In the genomic region with DNA sequence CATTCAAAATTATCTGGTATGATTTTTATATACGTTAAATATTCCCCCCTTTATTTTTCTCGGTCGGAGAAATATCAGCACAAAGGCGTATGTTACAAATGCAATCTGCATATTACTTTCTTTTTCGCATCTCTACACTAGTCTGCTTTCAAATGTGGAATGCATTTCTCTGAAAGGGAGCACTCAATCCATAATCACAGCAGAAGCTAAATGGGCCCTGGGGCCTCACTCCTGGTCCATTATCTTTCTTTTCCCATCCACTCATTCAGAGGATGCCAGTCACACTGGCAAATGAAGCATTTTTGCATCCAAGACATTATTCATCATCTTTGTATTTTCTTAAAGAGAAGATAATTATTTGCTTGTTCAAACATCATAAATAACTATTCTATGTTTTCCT, we compare ENCODE assay signal across 24 cellular contexts.
"Had no signal": no experiment of that assay in that cellular context is flagged by ENCODE, and none has a peak within 500 bp of the region (broad histone marks: within the 10 kb centered on the region; RNA-seq: fewer than 3 reads in every experiment).

No MANE protein-coding gene starts in this region.

- H3K4me1 Mint-ChIP-seq: memory B cell; natural killer cell; neural crest cell; stimulated activated effector memory CD8-positive, alpha-beta T cell treated with anti-CD3 and anti-CD28 coated beads, Interleukin-12 subunit alpha, Interleukin-12 subunit beta, amount 100 ng/mL, for 72 hours had no signal

- H3K27ac Mint-ChIP-seq: memory B cell; natural killer cell; stimulated activated effector memory CD8-positive, alpha-beta T cell treated with anti-CD3 and anti-CD28 coated beads, Interleukin-12 subunit alpha, Interleukin-12 subunit beta, amount 100 ng/mL, for 72 hours had no signal

- ATAC-seq: gastroesophageal sphincter; heart left ventricle; left lobe of liver; natural killer cell; right cardiac atrium; stimulated activated effector memory CD8-positive, alpha-beta T cell treated with anti-CD3 and anti-CD28 coated beads, Interleukin-12 subunit alpha, Interleukin-12 subunit beta, amount 100 ng/mL, for 72 hours had no signal

- H3K4me1 ChIP-seq: gastroesophageal sphincter, heart left ventricle, parathyroid adenoma, prostate gland, sigmoid colon, stomach, thyroid gland, vagina had no signal

- H3K9me3 ChIP-seq: gastroesophageal sphincter, neutrophil, prostate gland, sigmoid colon, stomach, thyroid gland, vagina had no signal

- H3K27ac ChIP-seq: dorsolateral prefrontal cortex, gastroesophageal sphincter, heart left ventricle, hepatocyte, neutrophil, parathyroid adenoma, prostate gland, sigmoid colon, stomach, thyroid gland, vagina had no signal

- H3K4me3 Mint-ChIP-seq: memory B cell; natural killer cell; neural crest cell; stimulated activated effector memory CD8-positive, alpha-beta T cell treated with anti-CD3 and anti-CD28 coated beads, Interleukin-12 subunit alpha, Interleukin-12 subunit beta, amount 100 ng/mL, for 72 hours had no signal

- H3K9ac ChIP-seq: parathyroid adenoma had no signal

- H3K4me3 ChIP-seq: dorsolateral prefrontal cortex, gastroesophageal sphincter, heart left ventricle, hepatocyte, lung, prostate gland, sigmoid colon, stomach, thyroid gland, vagina had no signal

- H3K4me2 ChIP-seq: hepatocyte had no signal

- H3K9me3 Mint-ChIP-seq: memory B cell, neural crest cell had no signal

- H3K79me2 ChIP-seq: hepatocyte, parathyroid adenoma had no signal

- H3K27me3 ChIP-seq: gastroesophageal sphincter, heart left ventricle, hepatocyte, neutrophil, sigmoid colon, stomach, thyroid gland, vagina had no signal

- H3K36me3 ChIP-seq: gastroesophageal sphincter, heart left ventricle, neutrophil, prostate gland, sigmoid colon, stomach, thyroid gland, vagina had no signal

- DNase-seq: dorsolateral prefrontal cortex; effector CD4-positive, alpha-beta T cell; heart left ventricle; kidney; natural killer cell; right cardiac atrium; sigmoid colon; stimulated activated CD4-positive, alpha-beta T cell treated with anti-CD3 and anti-CD28 coated beads, Interleukin-2, amount 100 ng/mL, for 24 hours; stimulated activated CD4-positive, alpha-beta T cell treated with anti-CD3 and anti-CD28 coated beads, Interleukin-4, amount 100 ng/mL, for 24 hours; stimulated activated naive CD4-positive, alpha-beta T cell treated with Interleukin-2 at 50 U/mL for 16 hours; stomach; thyroid gland; trophoblast cell had no signal

- H3K27me3 Mint-ChIP-seq: memory B cell had no signal

- H2AFZ ChIP-seq: hepatocyte, parathyroid adenoma had no signal

- H3K36me3 Mint-ChIP-seq: memory B cell; natural killer cell; stimulated activated effector memory CD8-positive, alpha-beta T cell treated with anti-CD3 and anti-CD28 coated beads, Interleukin-12 subunit alpha, Interleukin-12 subunit beta, amount 100 ng/mL, for 72 hours had no signal
